In the genomic region with DNA sequence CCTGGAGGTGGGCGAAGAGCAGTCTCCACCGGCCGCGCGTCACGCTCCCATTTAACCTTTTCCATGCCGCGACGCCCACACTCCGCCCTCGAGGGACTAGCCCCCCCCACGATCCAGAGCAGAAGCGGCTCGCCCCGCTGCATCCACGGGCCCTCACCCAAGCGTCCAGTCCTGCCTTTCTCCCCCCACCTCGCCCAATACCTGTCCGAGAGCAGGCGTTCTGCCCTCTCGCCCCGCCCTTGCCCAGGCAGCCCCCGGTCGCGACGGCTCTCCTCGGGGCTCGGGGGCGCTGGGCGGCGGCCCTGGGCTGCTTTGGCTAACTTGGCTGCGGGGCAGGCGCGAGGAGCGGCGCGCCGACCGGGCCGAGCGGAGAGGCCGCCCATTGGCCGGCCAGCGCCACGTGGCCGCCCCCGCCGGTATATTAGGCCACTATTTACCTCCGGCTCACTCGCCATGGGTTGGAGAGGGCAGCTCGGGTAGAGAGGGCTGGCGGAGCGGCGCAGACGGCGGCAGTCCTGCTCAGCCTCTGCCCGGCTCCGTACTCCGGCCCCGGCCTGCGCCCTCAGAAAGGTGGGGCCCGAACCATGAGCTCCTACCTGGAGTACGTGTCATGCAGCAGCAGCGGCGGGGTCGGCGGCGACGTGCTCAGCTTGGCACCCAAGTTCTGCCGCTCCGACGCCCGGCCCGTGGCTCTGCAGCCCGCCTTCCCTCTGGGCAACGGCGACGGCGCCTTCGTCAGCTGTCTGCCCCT, we compare ENCODE assay signal across 1 cellular context.
TF ChIP-seq lines count a peak whose summit lies in the region.

A gene (plus strand): TSS at position 451 of the 751 bp plus-strand sequence. CDS start 134 bp downstream, at position 585.

TF ChIP-seq in HepG2, 621 proteins besides CTCF, POLR2A, EP300 and RAD21 (continued from another document and continues in another):
- no peak for TF ChIP-seq ZBTB7A (CRISPR knock-in tag; IDR thresholded peaks at IDR 0.05)
- TF ChIP-seq, protein P1, sequence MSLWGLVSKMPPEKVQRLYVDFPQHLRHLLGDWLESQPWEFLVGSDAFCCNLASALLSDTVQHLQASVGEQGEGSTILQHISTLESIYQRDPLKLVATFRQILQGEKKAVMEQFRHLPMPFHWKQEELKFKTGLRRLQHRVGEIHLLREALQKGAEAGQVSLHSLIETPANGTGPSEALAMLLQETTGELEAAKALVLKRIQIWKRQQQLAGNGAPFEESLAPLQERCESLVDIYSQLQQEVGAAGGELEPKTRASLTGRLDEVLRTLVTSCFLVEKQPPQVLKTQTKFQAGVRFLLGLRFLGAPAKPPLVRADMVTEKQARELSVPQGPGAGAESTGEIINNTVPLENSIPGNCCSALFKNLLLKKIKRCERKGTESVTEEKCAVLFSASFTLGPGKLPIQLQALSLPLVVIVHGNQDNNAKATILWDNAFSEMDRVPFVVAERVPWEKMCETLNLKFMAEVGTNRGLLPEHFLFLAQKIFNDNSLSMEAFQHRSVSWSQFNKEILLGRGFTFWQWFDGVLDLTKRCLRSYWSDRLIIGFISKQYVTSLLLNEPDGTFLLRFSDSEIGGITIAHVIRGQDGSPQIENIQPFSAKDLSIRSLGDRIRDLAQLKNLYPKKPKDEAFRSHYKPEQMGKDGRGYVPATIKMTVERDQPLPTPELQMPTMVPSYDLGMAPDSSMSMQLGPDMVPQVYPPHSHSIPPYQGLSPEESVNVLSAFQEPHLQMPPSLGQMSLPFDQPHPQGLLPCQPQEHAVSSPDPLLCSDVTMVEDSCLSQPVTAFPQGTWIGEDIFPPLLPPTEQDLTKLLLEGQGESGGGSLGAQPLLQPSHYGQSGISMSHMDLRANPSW (CRISPR knock-in tag; IDR thresholded peaks at IDR 0.05; ENCODE audit: borderline replicate concordance) = no peak; the same call in 1 of the 2 replicates
- 0 out of 2 replicates have a peak, but pooled peaks have one; percentile 14 for TF ChIP-seq KDM4B (CRISPR knock-in tag; IDR thresholded peaks at IDR 0.05)
- TF ChIP-seq, protein P2, sequence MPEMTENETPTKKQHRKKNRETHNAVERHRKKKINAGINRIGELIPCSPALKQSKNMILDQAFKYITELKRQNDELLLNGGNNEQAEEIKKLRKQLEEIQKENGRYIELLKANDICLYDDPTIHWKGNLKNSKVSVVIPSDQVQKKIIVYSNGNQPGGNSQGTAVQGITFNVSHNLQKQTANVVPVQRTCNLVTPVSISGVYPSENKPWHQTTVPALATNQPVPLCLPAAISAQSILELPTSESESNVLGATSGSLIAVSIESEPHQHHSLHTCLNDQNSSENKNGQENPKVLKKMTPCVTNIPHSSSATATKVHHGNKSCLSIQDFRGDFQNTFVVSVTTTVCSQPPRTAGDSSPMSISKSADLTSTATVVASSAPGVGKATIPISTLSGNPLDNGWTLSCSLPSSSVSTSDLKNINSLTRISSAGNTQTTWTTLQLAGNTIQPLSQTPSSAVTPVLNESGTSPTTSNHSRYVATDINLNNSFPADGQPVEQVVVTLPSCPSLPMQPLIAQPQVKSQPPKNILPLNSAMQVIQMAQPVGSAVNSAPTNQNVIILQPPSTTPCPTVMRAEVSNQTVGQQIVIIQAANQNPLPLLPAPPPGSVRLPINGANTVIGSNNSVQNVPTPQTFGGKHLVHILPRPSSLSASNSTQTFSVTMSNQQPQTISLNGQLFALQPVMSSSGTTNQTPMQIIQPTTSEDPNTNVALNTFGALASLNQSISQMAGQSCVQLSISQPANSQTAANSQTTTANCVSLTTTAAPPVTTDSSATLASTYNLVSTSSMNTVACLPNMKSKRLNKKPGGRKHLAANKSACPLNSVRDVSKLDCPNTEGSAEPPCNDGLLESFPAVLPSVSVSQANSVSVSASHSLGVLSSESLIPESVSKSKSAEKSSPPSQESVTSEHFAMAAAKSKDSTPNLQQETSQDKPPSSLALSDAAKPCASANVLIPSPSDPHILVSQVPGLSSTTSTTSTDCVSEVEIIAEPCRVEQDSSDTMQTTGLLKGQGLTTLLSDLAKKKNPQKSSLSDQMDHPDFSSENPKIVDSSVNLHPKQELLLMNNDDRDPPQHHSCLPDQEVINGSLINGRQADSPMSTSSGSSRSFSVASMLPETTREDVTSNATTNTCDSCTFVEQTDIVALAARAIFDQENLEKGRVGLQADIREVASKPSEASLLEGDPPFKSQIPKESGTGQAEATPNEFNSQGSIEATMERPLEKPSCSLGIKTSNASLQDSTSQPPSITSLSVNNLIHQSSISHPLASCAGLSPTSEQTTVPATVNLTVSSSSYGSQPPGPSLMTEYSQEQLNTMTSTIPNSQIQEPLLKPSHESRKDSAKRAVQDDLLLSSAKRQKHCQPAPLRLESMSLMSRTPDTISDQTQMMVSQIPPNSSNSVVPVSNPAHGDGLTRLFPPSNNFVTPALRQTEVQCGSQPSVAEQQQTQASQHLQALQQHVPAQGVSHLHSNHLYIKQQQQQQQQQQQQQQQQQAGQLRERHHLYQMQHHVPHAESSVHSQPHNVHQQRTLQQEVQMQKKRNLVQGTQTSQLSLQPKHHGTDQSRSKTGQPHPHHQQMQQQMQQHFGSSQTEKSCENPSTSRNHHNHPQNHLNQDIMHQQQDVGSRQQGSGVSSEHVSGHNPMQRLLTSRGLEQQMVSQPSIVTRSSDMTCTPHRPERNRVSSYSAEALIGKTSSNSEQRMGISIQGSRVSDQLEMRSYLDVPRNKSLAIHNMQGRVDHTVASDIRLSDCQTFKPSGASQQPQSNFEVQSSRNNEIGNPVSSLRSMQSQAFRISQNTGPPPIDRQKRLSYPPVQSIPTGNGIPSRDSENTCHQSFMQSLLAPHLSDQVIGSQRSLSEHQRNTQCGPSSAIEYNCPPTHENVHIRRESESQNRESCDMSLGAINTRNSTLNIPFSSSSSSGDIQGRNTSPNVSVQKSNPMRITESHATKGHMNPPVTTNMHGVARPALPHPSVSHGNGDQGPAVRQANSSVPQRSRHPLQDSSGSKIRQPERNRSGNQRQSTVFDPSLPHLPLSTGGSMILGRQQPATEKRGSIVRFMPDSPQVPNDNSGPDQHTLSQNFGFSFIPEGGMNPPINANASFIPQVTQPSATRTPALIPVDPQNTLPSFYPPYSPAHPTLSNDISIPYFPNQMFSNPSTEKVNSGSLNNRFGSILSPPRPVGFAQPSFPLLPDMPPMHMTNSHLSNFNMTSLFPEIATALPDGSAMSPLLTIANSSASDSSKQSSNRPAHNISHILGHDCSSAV (CRISPR knock-in tag; IDR thresholded peaks at IDR 0.05; ENCODE audit: borderline replicate concordance) = no peak
- TF ChIP-seq NR2F1 (CRISPR knock-in tag; IDR thresholded peaks at IDR 0.05) = no peak
- TF ChIP-seq, protein P3, sequence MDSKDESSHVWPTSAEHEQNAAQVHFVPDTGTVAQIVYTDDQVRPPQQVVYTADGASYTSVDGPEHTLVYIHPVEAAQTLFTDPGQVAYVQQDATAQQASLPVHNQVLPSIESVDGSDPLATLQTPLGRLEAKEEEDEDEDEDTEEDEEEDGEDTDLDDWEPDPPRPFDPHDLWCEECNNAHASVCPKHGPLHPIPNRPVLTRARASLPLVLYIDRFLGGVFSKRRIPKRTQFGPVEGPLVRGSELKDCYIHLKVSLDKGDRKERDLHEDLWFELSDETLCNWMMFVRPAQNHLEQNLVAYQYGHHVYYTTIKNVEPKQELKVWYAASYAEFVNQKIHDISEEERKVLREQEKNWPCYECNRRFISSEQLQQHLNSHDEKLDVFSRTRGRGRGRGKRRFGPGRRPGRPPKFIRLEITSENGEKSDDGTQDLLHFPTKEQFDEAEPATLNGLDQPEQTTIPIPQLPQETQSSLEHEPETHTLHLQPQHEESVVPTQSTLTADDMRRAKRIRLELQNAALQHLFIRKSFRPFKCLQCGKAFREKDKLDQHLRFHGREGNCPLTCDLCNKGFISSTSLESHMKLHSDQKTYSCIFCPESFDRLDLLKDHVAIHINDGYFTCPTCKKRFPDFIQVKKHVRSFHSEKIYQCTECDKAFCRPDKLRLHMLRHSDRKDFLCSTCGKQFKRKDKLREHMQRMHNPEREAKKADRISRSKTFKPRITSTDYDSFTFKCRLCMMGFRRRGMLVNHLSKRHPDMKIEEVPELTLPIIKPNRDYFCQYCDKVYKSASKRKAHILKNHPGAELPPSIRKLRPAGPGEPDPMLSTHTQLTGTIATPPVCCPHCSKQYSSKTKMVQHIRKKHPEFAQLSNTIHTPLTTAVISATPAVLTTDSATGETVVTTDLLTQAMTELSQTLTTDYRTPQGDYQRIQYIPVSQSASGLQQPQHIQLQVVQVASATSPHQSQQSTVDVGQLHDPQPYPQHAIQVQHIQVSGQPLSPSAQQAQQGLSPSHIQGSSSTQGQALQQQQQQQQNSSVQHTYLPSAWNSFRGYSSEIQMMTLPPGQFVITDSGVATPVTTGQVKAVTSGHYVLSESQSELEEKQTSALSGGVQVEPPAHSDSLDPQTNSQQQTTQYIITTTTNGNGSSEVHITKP (CRISPR knock-in tag; IDR thresholded peaks at IDR 0.05; ENCODE audit: low read depth) = no peak
- TF ChIP-seq ZMYM3 (CRISPR knock-in tag; IDR thresholded peaks at IDR 0.05) = no peak; the same call in 1 of the 2 replicates
- TF ChIP-seq GATAD2A (CRISPR knock-in tag; IDR thresholded peaks at IDR 0.05) = peak; percentile 37; the same call in 1 of the 2 replicates
- TF ChIP-seq, protein P4, sequence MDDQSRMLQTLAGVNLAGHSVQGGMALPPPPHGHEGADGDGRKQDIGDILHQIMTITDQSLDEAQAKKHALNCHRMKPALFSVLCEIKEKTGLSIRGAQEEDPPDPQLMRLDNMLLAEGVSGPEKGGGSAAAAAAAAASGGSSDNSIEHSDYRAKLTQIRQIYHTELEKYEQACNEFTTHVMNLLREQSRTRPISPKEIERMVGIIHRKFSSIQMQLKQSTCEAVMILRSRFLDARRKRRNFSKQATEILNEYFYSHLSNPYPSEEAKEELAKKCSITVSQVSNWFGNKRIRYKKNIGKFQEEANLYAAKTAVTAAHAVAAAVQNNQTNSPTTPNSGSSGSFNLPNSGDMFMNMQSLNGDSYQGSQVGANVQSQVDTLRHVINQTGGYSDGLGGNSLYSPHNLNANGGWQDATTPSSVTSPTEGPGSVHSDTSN (CRISPR knock-in tag; IDR thresholded peaks at IDR 0.05; ENCODE audit: borderline replicate concordance) = no peak
- no peak for TF ChIP-seq NBN (conservative IDR thresholded peaks at IDR 0.05)
- TF ChIP-seq, protein P5, sequence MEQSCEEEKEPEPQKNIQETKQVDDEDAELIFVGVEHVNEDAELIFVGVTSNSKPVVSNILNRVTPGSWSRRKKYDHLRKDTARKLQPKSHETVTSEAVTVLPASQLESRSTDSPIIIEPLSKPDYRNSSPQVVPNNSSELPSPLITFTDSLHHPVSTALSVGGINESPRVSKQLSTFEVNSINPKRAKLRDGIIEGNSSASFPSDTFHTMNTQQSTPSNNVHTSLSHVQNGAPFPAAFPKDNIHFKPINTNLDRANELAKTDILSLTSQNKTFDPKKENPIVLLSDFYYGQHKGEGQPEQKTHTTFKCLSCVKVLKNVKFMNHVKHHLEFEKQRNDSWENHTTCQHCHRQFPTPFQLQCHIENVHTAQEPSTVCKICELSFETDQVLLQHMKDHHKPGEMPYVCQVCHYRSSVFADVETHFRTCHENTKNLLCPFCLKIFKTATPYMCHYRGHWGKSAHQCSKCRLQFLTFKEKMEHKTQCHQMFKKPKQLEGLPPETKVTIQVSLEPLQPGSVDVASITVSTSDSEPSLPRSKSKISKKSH (CRISPR knock-in tag; IDR thresholded peaks at IDR 0.05; ENCODE audit: borderline replicate concordance) = no peak
- no peak for TF ChIP-seq ZNF720 (CRISPR knock-in tag; IDR thresholded peaks at IDR 0.05)
- no peak for TF ChIP-seq NPAS2 (CRISPR knock-in tag; IDR thresholded peaks at IDR 0.05; ENCODE audit: borderline replicate concordance)
- TF ChIP-seq, protein P6, sequence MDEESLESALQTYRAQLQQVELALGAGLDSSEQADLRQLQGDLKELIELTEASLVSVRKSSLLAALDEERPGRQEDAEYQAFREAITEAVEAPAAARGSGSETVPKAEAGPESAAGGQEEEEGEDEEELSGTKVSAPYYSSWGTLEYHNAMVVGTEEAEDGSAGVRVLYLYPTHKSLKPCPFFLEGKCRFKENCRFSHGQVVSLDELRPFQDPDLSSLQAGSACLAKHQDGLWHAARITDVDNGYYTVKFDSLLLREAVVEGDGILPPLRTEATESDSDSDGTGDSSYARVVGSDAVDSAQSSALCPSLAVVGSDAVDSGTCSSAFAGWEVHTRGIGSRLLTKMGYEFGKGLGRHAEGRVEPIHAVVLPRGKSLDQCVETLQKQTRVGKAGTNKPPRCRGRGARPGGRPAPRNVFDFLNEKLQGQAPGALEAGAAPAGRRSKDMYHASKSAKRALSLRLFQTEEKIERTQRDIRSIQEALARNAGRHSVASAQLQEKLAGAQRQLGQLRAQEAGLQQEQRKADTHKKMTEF (CRISPR knock-in tag; IDR thresholded peaks at IDR 0.05) = no peak
- TF ChIP-seq, protein P7, sequence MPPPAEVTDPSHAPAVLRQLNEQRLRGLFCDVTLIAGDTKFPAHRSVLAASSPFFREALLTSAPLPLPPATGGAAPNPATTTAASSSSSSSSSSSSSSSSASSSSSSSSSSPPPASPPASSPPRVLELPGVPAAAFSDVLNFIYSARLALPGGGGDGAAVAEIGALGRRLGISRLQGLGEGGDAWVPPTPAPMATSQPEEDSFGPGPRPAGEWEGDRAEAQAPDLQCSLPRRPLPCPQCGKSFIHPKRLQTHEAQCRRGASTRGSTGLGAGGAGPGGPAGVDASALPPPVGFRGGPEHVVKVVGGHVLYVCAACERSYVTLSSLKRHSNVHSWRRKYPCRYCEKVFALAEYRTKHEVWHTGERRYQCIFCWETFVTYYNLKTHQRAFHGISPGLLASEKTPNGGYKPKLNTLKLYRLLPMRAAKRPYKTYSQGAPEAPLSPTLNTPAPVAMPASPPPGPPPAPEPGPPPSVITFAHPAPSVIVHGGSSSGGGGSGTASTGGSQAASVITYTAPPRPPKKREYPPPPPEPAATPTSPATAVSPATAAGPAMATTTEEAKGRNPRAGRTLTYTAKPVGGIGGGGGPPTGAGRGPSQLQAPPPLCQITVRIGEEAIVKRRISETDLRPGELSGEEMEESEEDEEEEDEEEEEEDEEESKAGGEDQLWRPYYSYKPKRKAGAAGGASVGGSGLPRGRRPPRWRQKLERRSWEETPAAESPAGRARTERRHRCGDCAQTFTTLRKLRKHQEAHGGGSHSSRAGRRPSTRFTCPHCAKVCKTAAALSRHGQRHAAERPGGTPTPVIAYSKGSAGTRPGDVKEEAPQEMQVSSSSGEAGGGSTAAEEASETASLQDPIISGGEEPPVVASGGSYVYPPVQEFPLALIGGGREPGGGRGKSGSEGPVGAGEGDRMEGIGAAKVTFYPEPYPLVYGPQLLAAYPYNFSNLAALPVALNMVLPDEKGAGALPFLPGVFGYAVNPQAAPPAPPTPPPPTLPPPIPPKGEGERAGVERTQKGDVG (CRISPR knock-in tag; IDR thresholded peaks at IDR 0.05; ENCODE audit: borderline replicate concordance) = no peak
- TF ChIP-seq ZFP1 (CRISPR knock-in tag; IDR thresholded peaks at IDR 0.05) = no peak
- TF ChIP-seq FOXO1 (CRISPR knock-in tag; IDR thresholded peaks at IDR 0.05) = peak; percentile 8; the same call in 1 of the 2 replicates
- TF ChIP-seq MEIS2 (CRISPR knock-in tag; IDR thresholded peaks at IDR 0.05) = no peak; the same call in 1 of the 2 replicates
- no peak for TF ChIP-seq ZNF180 (CRISPR knock-in tag; IDR thresholded peaks at IDR 0.05; ENCODE audit: borderline replicate concordance, low read depth)
- no peak for TF ChIP-seq RORA (CRISPR knock-in tag; IDR thresholded peaks at IDR 0.05)
- TF ChIP-seq, protein P8, sequence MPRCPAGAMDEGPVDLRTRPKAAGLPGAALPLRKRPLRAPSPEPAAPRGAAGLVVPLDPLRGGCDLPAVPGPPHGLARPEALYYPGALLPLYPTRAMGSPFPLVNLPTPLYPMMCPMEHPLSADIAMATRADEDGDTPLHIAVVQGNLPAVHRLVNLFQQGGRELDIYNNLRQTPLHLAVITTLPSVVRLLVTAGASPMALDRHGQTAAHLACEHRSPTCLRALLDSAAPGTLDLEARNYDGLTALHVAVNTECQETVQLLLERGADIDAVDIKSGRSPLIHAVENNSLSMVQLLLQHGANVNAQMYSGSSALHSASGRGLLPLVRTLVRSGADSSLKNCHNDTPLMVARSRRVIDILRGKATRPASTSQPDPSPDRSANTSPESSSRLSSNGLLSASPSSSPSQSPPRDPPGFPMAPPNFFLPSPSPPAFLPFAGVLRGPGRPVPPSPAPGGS (CRISPR knock-in tag; IDR thresholded peaks at IDR 0.05) = peak; percentile 39
- no peak for TF ChIP-seq ZNF317 (CRISPR knock-in tag; IDR thresholded peaks at IDR 0.05)
- TF ChIP-seq ZNF775 (CRISPR knock-in tag; IDR thresholded peaks at IDR 0.05; ENCODE audit: borderline replicate concordance) = no peak
- no peak for TF ChIP-seq RARG (CRISPR knock-in tag; IDR thresholded peaks at IDR 0.05; ENCODE audit: low read depth)
- no peak; the same call in 1 of the 2 replicates for TF ChIP-seq ZFP90 (CRISPR knock-in tag; IDR thresholded peaks at IDR 0.05; ENCODE audit: borderline replicate concordance)
